9 cellular contexts compared by ENCODE assay signal in the genomic region with DNA sequence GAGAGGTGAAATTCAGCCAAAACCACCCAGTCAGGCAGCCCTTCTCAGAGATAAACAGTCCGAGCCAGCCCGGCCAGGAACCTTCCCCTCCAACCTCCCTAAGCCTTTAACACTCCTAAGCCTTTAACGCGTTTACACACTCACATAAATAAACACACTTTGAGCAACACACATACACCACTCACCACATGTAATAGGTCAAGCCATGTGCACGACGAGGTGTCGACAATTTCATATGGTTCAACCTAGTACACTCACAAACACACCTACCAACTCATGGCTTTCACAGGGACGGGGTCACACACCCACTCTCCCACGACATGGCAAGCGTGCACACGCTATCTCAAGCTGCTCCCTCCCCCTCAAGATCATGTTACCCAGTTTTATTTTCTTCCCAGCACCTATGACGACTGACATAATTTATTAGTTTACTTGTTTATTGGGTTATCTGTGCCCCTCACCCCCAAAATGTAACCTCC. TPM values are rescaled to one million over a fixed set of nuclear protein-coding genes. Genes with fewer than 3 reads are reported as not detected.
DNase-seq lines count a peak whose midpoint lies in the region; ATAC-seq, FAIRE-seq and TF ChIP-seq lines count a peak whose summit lies in the region.
"Had no signal": no experiment of that assay in that cellular context is flagged by ENCODE, and none has a peak within 500 bp of the region (broad histone marks: within the 10 kb centered on the region; RNA-seq: fewer than 3 reads in every experiment).

No MANE protein-coding gene starts in this region.

- H3K36me3 Mint-ChIP-seq in activated CD8-positive, alpha-beta T cell treated with anti-CD3 and anti-CD28 coated beads, Interleukin-2, amount 10 ng/mL, durations not matched to agents 7 days and 5 days (ENCODE audit: low read depth), result peaks cover 26% of the 10 kb centered on the region

- H4K20me1 ChIP-seq in HCT116 (ENCODE audit: insufficient read depth), result no peaks in the 10 kb centered on the region

- TF ChIP-seq CTCF in HCT116 (IDR thresholded peaks at IDR 0.05 in 2 of 3, conservative IDR thresholded peaks at IDR 0.05 in 1 of 3; ENCODE audit: borderline replicate concordance in 1 of 3, insufficient read depth in 1 of 3, low read depth in 2 of 3, low read length in 2 of 3), result no peak
- no peak for TF ChIP-seq CTCF in kidney (IDR thresholded peaks at IDR 0.05; ENCODE audit: borderline replicate concordance, extremely low read depth, insufficient read depth)
- no peak for TF ChIP-seq CTCF in GM20000 (IDR thresholded peaks at IDR 0.05; ENCODE audit: extremely low read depth, missing control alignments)

- H3K27ac Mint-ChIP-seq in activated CD8-positive, alpha-beta T cell treated with anti-CD3 and anti-CD28 coated beads, Interleukin-2, amount 10 ng/mL, durations not matched to agents 7 days and 5 days, result peak overlapping the region; percentile 48

- H3K9me3 ChIP-seq in HCT116 (ENCODE audit: control insufficient read depth in 1 of 2, insufficient read depth in 1 of 2, low read depth in 1 of 2, low read length in 2 of 2) (no peaks in the 10 kb centered on the region), kidney (ENCODE audit: control insufficient read depth in 1 of 2, low read length in 2 of 2) (no peaks in the 10 kb centered on the region), subcutaneous abdominal adipose tissue (ENCODE audit: control insufficient read depth in 5 of 5, low read length in 5 of 5) (no peaks in the 10 kb centered on the region)

- intact Hi-C loops in HCT116 (cut with micrococcal nuclease) (no loop called here), kidney (cut with DNase I) (no loop called here)

- peak overlapping the region; percentile 50; the same call in 1 of the 2 replicates for H3K9ac ChIP-seq in HCT116 (ENCODE audit: low read length)
- peak overlapping the region; percentile 42 to 51 for H3K9ac ChIP-seq in kidney (ENCODE audit: low read length in 2 of 2)
- H3K9ac ChIP-seq in subcutaneous abdominal adipose tissue (ENCODE audit: low read length in 5 of 5), result peak overlapping the region in 4 of 5 donors; percentile 24 to 60 (median 43)

- RAD21 ChIA-PET in HCT116 (lab: Charles Lee; ENCODE audit: low non-redundant PET in 1 of 2, low total read pairs in 2 of 2, uncharacterized antibody in 2 of 2, unreplicated experiment in 2 of 2), result no interaction called here

- no peak overlapping the region; the same call in 1 of the 2 replicates for H3K27ac ChIP-seq in HCT116 (ENCODE audit: low read depth, low read length)
- peak overlapping the region; percentile 51 to 58 for H3K27ac ChIP-seq in kidney (ENCODE audit: low read depth in 2 of 2, low read length in 2 of 2)
- H3K27ac ChIP-seq in subcutaneous abdominal adipose tissue (ENCODE audit: low read depth, low read length), result peak overlapping the region; percentile 22

- H3K36me3 ChIP-seq in HCT116 (ENCODE audit: control insufficient read depth in 1 of 2, insufficient read depth in 2 of 2, low read length in 2 of 2), result no peaks in the 10 kb centered on the region
- no peaks in the 10 kb centered on the region for H3K36me3 ChIP-seq in kidney (ENCODE audit: control insufficient read depth in 1 of 2, insufficient read depth in 2 of 2, low read length in 2 of 2)
- H3K36me3 ChIP-seq in subcutaneous abdominal adipose tissue (ENCODE audit: control insufficient read depth in 5 of 5, insufficient read depth in 5 of 5, low read length in 5 of 5), result peaks cover 0 to 24% (median 10%) of the 10 kb centered on the region in 5 donors

- H3K9me3 Mint-ChIP-seq in activated CD8-positive, alpha-beta T cell treated with anti-CD3 and anti-CD28 coated beads, Interleukin-2, amount 10 ng/mL, durations not matched to agents 7 days and 5 days (ENCODE audit: insufficient read depth), result no peaks in the 10 kb centered on the region

- H3K9me2 ChIP-seq in HCT116 (ENCODE audit: insufficient read depth), result no peaks in the 10 kb centered on the region

- FAIRE-seq in kidney (lab: Jason Lieb, UNC), result no peak

- no peaks in the 10 kb centered on the region for H3K4me1 Mint-ChIP-seq in activated CD8-positive, alpha-beta T cell treated with anti-CD3 and anti-CD28 coated beads, Interleukin-2, amount 10 ng/mL, durations not matched to agents 7 days and 5 days (ENCODE audit: low read depth)

- H3K27me3 ChIP-seq in HCT116 (ENCODE audit: insufficient read depth, low read length) (no peaks in the 10 kb centered on the region), subcutaneous abdominal adipose tissue (ENCODE audit: control insufficient read depth in 5 of 5, insufficient read depth in 4 of 5, low read length in 5 of 5) (no peaks in the 10 kb centered on the region)

- no peak for TF ChIP-seq POLR2A in HCT116 (IDR thresholded peaks at IDR 0.05; ENCODE audit: borderline replicate concordance, extremely low read depth, insufficient read depth, insufficient read length)

- no peak for TF ChIP-seq RAD21 in HCT116 (IDR thresholded peaks at IDR 0.05; ENCODE audit: low read depth)

- POLR2A ChIA-PET in HCT116 (lab: Charles Lee), result no interaction called here
- POLR2A ChIA-PET in activated CD8-positive, alpha-beta T cell treated with anti-CD3 and anti-CD28 coated beads, Interleukin-2, amount 10 ng/mL, durations not matched to agents 7 days and 5 days (lab: Charles Lee), result no interaction called here

- H3K4me3 ChIP-seq in HCT116 (replicated peaks in 1 of 2; ENCODE audit: low read depth in 1 of 2, low read length in 2 of 2) (peak overlapping the region in 1 of 2 experiments; percentile 49; a peak in 1 of 4 replicates), kidney (ENCODE audit: low read length in 2 of 2) (peak overlapping the region; percentile 32 to 55), subcutaneous abdominal adipose tissue (ENCODE audit: low read depth in 1 of 5, low read length in 5 of 5) (peak overlapping the region; percentile 41 to 64 (median 50))

- no peaks in the 10 kb centered on the region for H3K27me3 Mint-ChIP-seq in activated CD8-positive, alpha-beta T cell treated with anti-CD3 and anti-CD28 coated beads, Interleukin-2, amount 10 ng/mL, durations not matched to agents 7 days and 5 days (ENCODE audit: low read depth)

- H3K4me2 ChIP-seq in HCT116 (ENCODE audit: low read length), result peak overlapping the region; percentile 87

- no peak for DNase-seq in HCT116 (ENCODE audit: low read depth, low spot score)
- DNase-seq in activated CD8-positive, alpha-beta T cell treated with anti-CD3 and anti-CD28 coated beads, Interleukin-2, amount 10 ng/mL, durations not matched to agents 7 days and 5 days, result no peak
- no peak for DNase-seq in kidney
- DNase-seq in stimulated activated CD4-positive, alpha-beta T cell treated with anti-CD3 and anti-CD28 coated beads, Interleukin-12 subunit alpha, Interleukin-12 subunit beta, amount 100 ng/mL, for 4 hours, result no peak
- DNase-seq in inferior parietal cortex (ENCODE audit: extremely low spot score), result no peak
- DNase-seq in GM20000 (ENCODE audit: low spot score), result no peak
- DNase-seq in mesenteric fat pad (ENCODE audit: low spot score), result no peak

- BruUV-seq in HCT116 (replicated peaks; lab: Mats Ljungman, UMichigan), result no TSS peak

- peak overlapping the region; percentile 68 for H2AFZ ChIP-seq in HCT116 (ENCODE audit: low read depth, low read length, poor library complexity, severe bottlenecking)

- peak; percentile 24 for ATAC-seq in HCT116
- ATAC-seq in activated CD8-positive, alpha-beta T cell treated with anti-CD3 and anti-CD28 coated beads, Interleukin-2, amount 10 ng/mL, durations not matched to agents 7 days and 5 days, result no peak

- H3K79me2 ChIP-seq in HCT116 (ENCODE audit: insufficient read depth, low read length), result no peaks in the 10 kb centered on the region

- CTCF ChIA-PET in HCT116 (lab: Charles Lee), result no interaction called here
- CTCF ChIA-PET in activated CD8-positive, alpha-beta T cell treated with anti-CD3 and anti-CD28 coated beads, Interleukin-2, amount 10 ng/mL, durations not matched to agents 7 days and 5 days (lab: Charles Lee), result interaction anchor here (15.7 kb wide), 1 partner anchor 27 kb away, joined by 484 read pairs; a partner anchor contains a TSS

- H3K4me1 ChIP-seq in HCT116 (ENCODE audit: control insufficient read depth in 1 of 2, insufficient read depth in 2 of 2, low read length in 2 of 2) (peaks cover 9 to 17% of the 10 kb centered on the region in 2 experiments; a peak in 3 of 4 replicates), kidney (ENCODE audit: control insufficient read depth in 1 of 2, insufficient read depth in 1 of 2, low read depth in 1 of 2, low read length in 2 of 2) (peaks cover 12 to 16% of the 10 kb centered on the region in 2 donors), subcutaneous abdominal adipose tissue (ENCODE audit: control insufficient read depth in 5 of 5, insufficient read depth in 5 of 5, low read length in 5 of 5) (peaks cover 3 to 30% (median 19%) of the 10 kb centered on the region in 5 donors)

- H3K4me3 Mint-ChIP-seq in activated CD8-positive, alpha-beta T cell treated with anti-CD3 and anti-CD28 coated beads, Interleukin-2, amount 10 ng/mL, durations not matched to agents 7 days and 5 days, result no peak overlapping the region

TF ChIP-seq in HCT116, 20 proteins besides CTCF, POLR2A, EP300 and RAD21:
- TF ChIP-seq FOSL1 (IDR thresholded peaks at IDR 0.05; ENCODE audit: low read depth), result no peak

RNA-seq across cellular contexts. Expression of a gene that starts 15.5 kb away (rescaled TPM):
- total RNA-seq in HCT116 (2021; ENCODE audit: unreplicated experiment) (11.8 TPM), kidney (4.1 TPM), mesenteric fat pad (8.4 TPM)
- polyA plus RNA-seq in HCT116 (2012), result 12.9 and 13.5 TPM in 2 replicates
- 10 to 100 TPM; 26.4 to 28.4 TPM for total RNA-seq in activated CD8-positive, alpha-beta T cell treated with anti-CD3 and anti-CD28 coated beads, Interleukin-2, amount 10 ng/mL, durations not matched to agents 7 days and 5 days
- polyA plus RNA-seq in kidney (ENCODE audit: insufficient read depth, low read depth, low replicate concordance), result 16.6 TPM

RNA-seq across cellular contexts. Expression of a gene that starts 30.5 kb away (rescaled TPM):
- 65.6 TPM for total RNA-seq in HCT116 (2021; ENCODE audit: unreplicated experiment)
- 63.8 and 76.3 TPM in 2 replicates for polyA plus RNA-seq in HCT116 (2012)
- 10 to 100 TPM; 65.4 to 65.8 TPM for total RNA-seq in activated CD8-positive, alpha-beta T cell treated with anti-CD3 and anti-CD28 coated beads, Interleukin-2, amount 10 ng/mL, durations not matched to agents 7 days and 5 days
- 38.6 TPM for total RNA-seq in kidney
- polyA plus RNA-seq in kidney (ENCODE audit: insufficient read depth, low read depth, low replicate concordance), result 174 TPM
- total RNA-seq in mesenteric fat pad, result 48.0 TPM

RNA-seq across cellular contexts. Expression of a gene that starts 37.4 kb away (rescaled TPM):
- total RNA-seq in HCT116 (2021; ENCODE audit: unreplicated experiment) (not detected), kidney (not detected), mesenteric fat pad (not detected)
- polyA plus RNA-seq in HCT116 (2012), result 0.09 and 0.11 TPM in 2 replicates
- not detected for total RNA-seq in activated CD8-positive, alpha-beta T cell treated with anti-CD3 and anti-CD28 coated beads, Interleukin-2, amount 10 ng/mL, durations not matched to agents 7 days and 5 days
- not detected for polyA plus RNA-seq in kidney (ENCODE audit: insufficient read depth, low read depth, low replicate concordance)
- total RNA-seq: T-helper 2 cell treated with Interferon-gamma antibody and Interleukin-4, amounts not matched to agents 100 ng/mL and 5 ng/mL, for 36 hours had no signal

RNA-seq across cellular contexts. Expression of a gene that starts 39.7 kb away (rescaled TPM):
- total RNA-seq in HCT116 (2021; ENCODE audit: unreplicated experiment), result 24.0 TPM
- 28.1 and 30.0 TPM in 2 replicates for polyA plus RNA-seq in HCT116 (2012)
- under 1 TPM; 0.47 to 0.57 TPM for total RNA-seq in activated CD8-positive, alpha-beta T cell treated with anti-CD3 and anti-CD28 coated beads, Interleukin-2, amount 10 ng/mL, durations not matched to agents 7 days and 5 days
- total RNA-seq in kidney, result 2.6 TPM
- polyA plus RNA-seq in kidney (ENCODE audit: insufficient read depth, low read depth, low replicate concordance), result 5.5 TPM
- 2.8 TPM for total RNA-seq in mesenteric fat pad
